Comparison of ENCODE assay signal across 22 cellular contexts in genomic region chr14:89959853-89960493, GRCh38. TPM values are rescaled to one million over a fixed set of nuclear protein-coding genes. Genes with fewer than 3 reads are reported as not detected.
DNase-seq lines count a peak whose midpoint lies in the region; ATAC-seq and TF ChIP-seq lines count a peak whose summit lies in the region.
"Had no signal": no experiment of that assay in that cellular context is flagged by ENCODE, and none has a peak within 500 bp of the region (broad histone marks: within the 10 kb centered on the region; RNA-seq: fewer than 3 reads in every experiment).

No MANE protein-coding gene starts in this region.

- H3K36me3 Mint-ChIP-seq in CD4-positive, alpha-beta memory T cell = peaks cover 32 to 53% of the 10 kb centered on the region in 2 donors
- H3K36me3 Mint-ChIP-seq in activated CD8-positive, alpha-beta T cell treated with anti-CD3 and anti-CD28 coated beads, Interleukin-2, amount 10 ng/mL, durations not matched to agents 7 days and 5 days (ENCODE audit: low read depth) = peaks cover 69% of the 10 kb centered on the region
- H3K36me3 Mint-ChIP-seq in immature natural killer cell = peaks cover 9 to 21% (median 19%) of the 10 kb centered on the region in 3 donors
- peaks cover 50% of the 10 kb centered on the region for H3K36me3 Mint-ChIP-seq in GM23338 (ENCODE audit: low read depth)

- no peaks in the 10 kb centered on the region for H3K27me3 Mint-ChIP-seq in CD4-positive, alpha-beta memory T cell
- no peaks in the 10 kb centered on the region for H3K27me3 Mint-ChIP-seq in activated CD8-positive, alpha-beta T cell treated with anti-CD3 and anti-CD28 coated beads, Interleukin-2, amount 10 ng/mL, durations not matched to agents 7 days and 5 days (ENCODE audit: low read depth)
- H3K27me3 Mint-ChIP-seq in immature natural killer cell (ENCODE audit: low read depth in 3 of 3) = peaks cover 6 to 13% (median 11%) of the 10 kb centered on the region in 3 donors
- H3K27me3 Mint-ChIP-seq in GM23338 (ENCODE audit: insufficient read depth, low read depth, poor library complexity) = peaks cover 3% of the 10 kb centered on the region

- H3K9ac ChIP-seq in HUES6 (ENCODE audit: low read length) = no peak overlapping the region

- peaks cover 43% of the 10 kb centered on the region for H3K4me1 ChIP-seq in CD4-positive, alpha-beta memory T cell (ENCODE audit: insufficient read depth, low read length)
- peaks cover 30% of the 10 kb centered on the region for H3K4me1 ChIP-seq in HUES6 (ENCODE audit: control insufficient read depth, insufficient read depth, low read length)
- H3K4me1 ChIP-seq in GM23338 (ENCODE audit: insufficient read depth) = peaks cover 20% of the 10 kb centered on the region; the same call in 1 of the 2 replicates
- peaks cover 0 to 13% of the 10 kb centered on the region in 2 donors for H3K4me1 ChIP-seq in left lung

- H3K9me3 Mint-ChIP-seq in CD4-positive, alpha-beta memory T cell = no peaks in the 10 kb centered on the region
- H3K9me3 Mint-ChIP-seq in activated CD8-positive, alpha-beta T cell treated with anti-CD3 and anti-CD28 coated beads, Interleukin-2, amount 10 ng/mL, durations not matched to agents 7 days and 5 days (ENCODE audit: insufficient read depth) = peaks cover 4% of the 10 kb centered on the region
- H3K9me3 Mint-ChIP-seq in immature natural killer cell (no peaks in the 10 kb centered on the region), GM23338 (peaks cover 22% of the 10 kb centered on the region)

- H3K27ac Mint-ChIP-seq in CD4-positive, alpha-beta memory T cell = peak overlapping the region; percentile 63 to 82 (median 71)
- peak overlapping the region; percentile 87 for H3K27ac Mint-ChIP-seq in activated CD8-positive, alpha-beta T cell treated with anti-CD3 and anti-CD28 coated beads, Interleukin-2, amount 10 ng/mL, durations not matched to agents 7 days and 5 days
- H3K27ac Mint-ChIP-seq in immature natural killer cell (peak overlapping the region; percentile 28 to 88 (median 82)), GM23338 (no peak overlapping the region)

- no peaks in the 10 kb centered on the region for H3K27me3 ChIP-seq in CD4-positive, alpha-beta memory T cell (ENCODE audit: insufficient read depth, low read length)
- H3K27me3 ChIP-seq in HUES6 (ENCODE audit: control insufficient read depth, insufficient read depth, low read length) (no peaks in the 10 kb centered on the region), GM23338 (ENCODE audit: insufficient read depth) (no peaks in the 10 kb centered on the region), left lung (peaks cover 0 to 4% of the 10 kb centered on the region in 2 donors)
- H3K27me3 ChIP-seq: BE2C, testis had no signal

- DNase-seq in CD4-positive, alpha-beta memory T cell = peak in 4 of 5 donors; percentile 21 to 46 (median 34)
- no peak for DNase-seq in activated CD8-positive, alpha-beta T cell treated with anti-CD3 and anti-CD28 coated beads, Interleukin-2, amount 10 ng/mL, durations not matched to agents 7 days and 5 days
- peak; percentile 24 to 27 (median 27) for DNase-seq in immature natural killer cell
- no peak for DNase-seq in middle frontal gyrus (ENCODE audit: extremely low spot score, low spot score)
- DNase-seq in GM13976 (ENCODE audit: low spot score) = no peak
- no peak for DNase-seq in GM23338 (ENCODE audit: low spot score)
- DNase-seq in left lung = no peak
- DNase-seq: activated CD8-positive, alpha-beta memory T cell treated with anti-CD3 and anti-CD28 coated beads, Interleukin-2, amount 50 U/mL, for 48 hours; amygdala; BE2C; hippocampal formation; kidney; mesenchymal stem cell; NCI-H1092 treated with DMSO at 0.1 percent for 48 hours; NCI-H526; OCI-M1; psoas muscle; SIG-M5; stimulated activated CD8-positive, alpha-beta memory T cell treated with anti-CD3 and anti-CD28 coated beads, Interleukin-4, amount 100 ng/mL, for 48 hours; testis had no signal

- peak; percentile 34 for ATAC-seq in activated CD8-positive, alpha-beta T cell treated with anti-CD3 and anti-CD28 coated beads, Interleukin-2, amount 10 ng/mL, durations not matched to agents 7 days and 5 days
- ATAC-seq in GM23338 (no peak), left lung (no peak)
- ATAC-seq: psoas muscle had no signal

- H3K9me2 ChIP-seq in GM23338 (ENCODE audit: insufficient read depth) = no peaks in the 10 kb centered on the region

- H3K4me1 Mint-ChIP-seq in CD4-positive, alpha-beta memory T cell = peaks cover 41 to 75% (median 54%) of the 10 kb centered on the region in 4 donors
- peaks cover 52% of the 10 kb centered on the region for H3K4me1 Mint-ChIP-seq in activated CD8-positive, alpha-beta T cell treated with anti-CD3 and anti-CD28 coated beads, Interleukin-2, amount 10 ng/mL, durations not matched to agents 7 days and 5 days (ENCODE audit: low read depth)
- H3K4me1 Mint-ChIP-seq in immature natural killer cell = peaks cover 49 to 65% of the 10 kb centered on the region in 2 donors
- peaks cover 20% of the 10 kb centered on the region for H3K4me1 Mint-ChIP-seq in GM23338

- intact Hi-C loops in CD4-positive, alpha-beta memory T cell (cut with micrococcal nuclease) = loop anchor here (5.0 to 10.0 kb wide), 5 partner anchors 238 to 1405 kb away; partner anchors contain the start of genes EML5, PTPN21 and TTC8
- intact Hi-C loops in left lung (cut with DNase I) = no loop called here

- peak overlapping the region in 7 of 8 donors; percentile 29 to 71 (median 63) for H3K4me3 Mint-ChIP-seq in CD4-positive, alpha-beta memory T cell
- H3K4me3 Mint-ChIP-seq in activated CD8-positive, alpha-beta T cell treated with anti-CD3 and anti-CD28 coated beads, Interleukin-2, amount 10 ng/mL, durations not matched to agents 7 days and 5 days = peak overlapping the region; percentile 53
- H3K4me3 Mint-ChIP-seq in immature natural killer cell (peak overlapping the region in 3 of 5 donors; percentile 41 to 70 (median 55)), GM23338 (no peak overlapping the region)

- CTCF ChIA-PET in CD4-positive, alpha-beta memory T cell (lab: Charles Lee; ENCODE audit: partially characterized antibody) = interaction anchor here (2.8 to 7.6 kb wide), 2 partner anchors 12 to 21 kb away, joined by 12 to 52 read pairs; no protein-coding TSS in a partner anchor
- CTCF ChIA-PET in activated CD8-positive, alpha-beta T cell treated with anti-CD3 and anti-CD28 coated beads, Interleukin-2, amount 10 ng/mL, durations not matched to agents 7 days and 5 days (lab: Charles Lee) = interaction anchor here (0.6 to 12.5 kb wide), 4 partner anchors 13 to 1755 kb away, joined by 3 to 96 read pairs (median 4); no protein-coding TSS in a partner anchor

- peaks cover 40% of the 10 kb centered on the region for H3K79me2 ChIP-seq in GM23338 (replicated peaks; ENCODE audit: insufficient read depth)

- no peak overlapping the region for H2AFZ ChIP-seq in GM23338

- peaks cover 24% of the 10 kb centered on the region for H3K36me3 ChIP-seq in CD4-positive, alpha-beta memory T cell (ENCODE audit: insufficient read depth, low read length)
- peaks cover 38% of the 10 kb centered on the region for H3K36me3 ChIP-seq in HUES6 (ENCODE audit: control insufficient read depth, insufficient read depth, low read length)
- peaks cover 9% of the 10 kb centered on the region; the same call in 1 of the 2 replicates for H3K36me3 ChIP-seq in GM23338 (ENCODE audit: insufficient read depth)
- H3K36me3 ChIP-seq in left lung = peaks cover 0 to 26% of the 10 kb centered on the region in 2 donors

- POLR2A ChIA-PET in CD4-positive, alpha-beta memory T cell (lab: Charles Lee; ENCODE audit: partially characterized antibody) = interaction anchor here (1.4 kb wide), 1 partner anchor 8 kb away, joined by 3 read pairs; no protein-coding TSS in a partner anchor
- POLR2A ChIA-PET in activated CD8-positive, alpha-beta T cell treated with anti-CD3 and anti-CD28 coated beads, Interleukin-2, amount 10 ng/mL, durations not matched to agents 7 days and 5 days (lab: Charles Lee) = interaction anchor here (0.6 kb wide), 1 partner anchor 17 kb away, joined by 3 read pairs; no protein-coding TSS in a partner anchor

- H4K20me1 ChIP-seq in GM23338 (replicated peaks; ENCODE audit: insufficient read depth) = peaks cover 11% of the 10 kb centered on the region

- no peak for TF ChIP-seq CTCF in GM13976 (IDR thresholded peaks at IDR 0.05; ENCODE audit: borderline replicate concordance, control extremely low read depth, extremely low read depth, insufficient read depth, missing control alignments)
- no peak for TF ChIP-seq CTCF in GM23338 (conservative IDR thresholded peaks at IDR 0.05; ENCODE audit: low read depth in 2 of 2)
- TF ChIP-seq CTCF in left lung (IDR thresholded peaks at IDR 0.05) = no peak

- H3K4me2 ChIP-seq in GM23338 = no peak overlapping the region

- in situ Hi-C loops in GM13976 (cut with MboI; ENCODE audit: low sequenced_read_pairs, unreplicated experiment) = no loop called here

- no peaks in the 10 kb centered on the region for H3K9me3 ChIP-seq in CD4-positive, alpha-beta memory T cell (ENCODE audit: control insufficient read depth in 1 of 2, low read length in 2 of 2)
- H3K9me3 ChIP-seq in HUES6 (ENCODE audit: control insufficient read depth, insufficient read depth, low read depth, low read length) (no peaks in the 10 kb centered on the region), left lung (no peaks in the 10 kb centered on the region)
- H3K9me3 ChIP-seq: BE2C, psoas muscle, testis had no signal

- H3F3A ChIP-seq in GM23338 (replicated peaks; ENCODE audit: low read depth) = 0 out of 2 replicates have a peak, but pooled peaks cover 4% of the 10 kb centered on the region

- H3K4me3 ChIP-seq in CD4-positive, alpha-beta memory T cell (ENCODE audit: low read length in 2 of 2) = no peak overlapping the region
- H3K4me3 ChIP-seq in HUES6 (ENCODE audit: low read depth, low read length) (no peak overlapping the region), GM23338 (no peak overlapping the region), left lung (no peak overlapping the region)
- H3K4me3 ChIP-seq: psoas muscle, skin epidermis, testis had no signal

- H3K27ac ChIP-seq in CD4-positive, alpha-beta memory T cell (ENCODE audit: low read depth, low read length) = peak overlapping the region; percentile 1
- H3K27ac ChIP-seq in HUES6 (ENCODE audit: low read depth, low read length) = 0 out of 2 replicates have a peak overlapping the region, but pooled peaks have one; percentile 23
- H3K27ac ChIP-seq in GM23338 (ENCODE audit: low read depth) = no peak overlapping the region
- H3K27ac ChIP-seq in left lung = no peak overlapping the region
- H3K27ac ChIP-seq: psoas muscle, skin epidermis, testis had no signal

RNA-seq across cellular contexts. Expression of gene TDP1, which starts 4.2 kb away (rescaled TPM):
- 10 to 100 TPM; 54.0 to 58.9 TPM for total RNA-seq in CD4-positive, alpha-beta memory T cell
- polyA plus RNA-seq in CD4-positive, alpha-beta memory T cell = 10 to 100 TPM; 40.9 to 42.2 TPM
- 10 to 100 TPM; 82.0 to 89.7 TPM for total RNA-seq in activated CD8-positive, alpha-beta T cell treated with anti-CD3 and anti-CD28 coated beads, Interleukin-2, amount 10 ng/mL, durations not matched to agents 7 days and 5 days
- polyA plus RNA-seq in immature natural killer cell (10 to 100 TPM; 25.8 to 31.4 (median 27.0) TPM), GM23338 (2016; fragmentation: Nextera tagmentation; extraction: Ambion mirVana) (23.0 and 24.2 TPM in 2 replicates)
- 49.8 and 63.6 TPM in 2 replicates for total RNA-seq in GM23338 (2014; rRNA removed; shearing (Covaris generic))
- 1 to 10 TPM; 8.8 to 9.1 TPM for total RNA-seq in left lung

RNA-seq across cellular contexts. Expression of gene EFCAB11, which starts 5.4 kb away (rescaled TPM):
- 1 to 10 TPM; 1.3 to 2.5 TPM for total RNA-seq in CD4-positive, alpha-beta memory T cell
- 1 to 10 TPM in 1 of 2 donors, under 1 TPM in 1; 0.36 to 2.6 TPM for polyA plus RNA-seq in CD4-positive, alpha-beta memory T cell
- total RNA-seq in activated CD8-positive, alpha-beta T cell treated with anti-CD3 and anti-CD28 coated beads, Interleukin-2, amount 10 ng/mL, durations not matched to agents 7 days and 5 days = 10 to 100 TPM in 1 of 2 experiments, 1 to 10 TPM in 1; 9.8 to 11.9 TPM
- 1 to 10 TPM; 3.5 to 6.3 (median 6.1) TPM for polyA plus RNA-seq in immature natural killer cell
- total RNA-seq in GM23338 (2014; rRNA removed; shearing (Covaris generic)) = 6.6 and 7.7 TPM in 2 replicates
- polyA plus RNA-seq in GM23338 (2016; fragmentation: Nextera tagmentation; extraction: Ambion mirVana) = 21.5 and 24.6 TPM in 2 replicates
- total RNA-seq in left lung = 1 to 10 TPM; 5.3 to 5.4 TPM

Comparison
In these comparisons a context has a peak if more than half of its experiments do, and no peak if none do; other contexts are left out.
1. DNase-seq: peak in CD4-positive, alpha-beta memory T cell (4 of 5) and immature natural killer cell (3 of 3); none in activated CD8-positive, alpha-beta T cell treated with anti-CD3 and anti-CD28 coated beads, Interleukin-2, amount 10 ng/mL, durations not matched to agents 7 days and 5 days (single experiment), middle frontal gyrus (single experiment), GM13976 (single experiment), GM23338 (single experiment) and left lung (0 of 2).
2. H3K27ac ChIP-seq: peak in CD4-positive, alpha-beta memory T cell (single experiment) and HUES6 (single experiment); none in GM23338 (single experiment) and left lung (0 of 2).